ENCODE assay signal across 17 cellular contexts in genomic region chr6:4264076-4264475, GRCh38.
DNase-seq lines count a peak whose midpoint lies in the region; FAIRE-seq and TF ChIP-seq lines count a peak whose summit lies in the region.
"Had no signal": no experiment of that assay in that cellular context is flagged by ENCODE, and none has a peak within 500 bp of the region (broad histone marks: within the 10 kb centered on the region; RNA-seq: fewer than 3 reads in every experiment).

No MANE protein-coding gene starts in this region.

- peak; percentile 23 for FAIRE-seq in HTR-8/SVneo (lab: Jason Lieb, UNC)
- FAIRE-seq: G401.6, GM12892, H54 had no signal

- no peak overlapping the region for H3K4me2 ChIP-seq in osteoblast (ENCODE audit: insufficient read depth, low read length)
- H3K4me2 ChIP-seq: BLaER1, GM23338 had no signal

- H3K27ac ChIP-seq in brain microvascular endothelial cell = no peak overlapping the region
- H3K27ac ChIP-seq in osteoblast (ENCODE audit: low read depth, low read length) = no peak overlapping the region
- H3K27ac ChIP-seq in tibial artery = no peak overlapping the region
- H3K27ac ChIP-seq: BLaER1 had no signal

- H4K20me1 ChIP-seq in osteoblast (ENCODE audit: insufficient read depth, low read length) = no peaks in the 10 kb centered on the region
- H4K20me1 ChIP-seq: BLaER1 had no signal

- intact Hi-C loops in tibial artery (cut with DNase I; ENCODE audit: low total_unique reads) = no loop called here

- no peak overlapping the region for H3K4me3 ChIP-seq in brain microvascular endothelial cell (ENCODE audit: low read depth, low read length)
- H3K4me3 ChIP-seq in osteoblast (ENCODE audit: insufficient read depth, low read length) = no peak overlapping the region
- no peak overlapping the region for H3K4me3 ChIP-seq in tibial artery
- H3K4me3 ChIP-seq: BLaER1, GM23338 had no signal

- peak; percentile 36 for DNase-seq in EH (ENCODE audit: low read depth)
- no peak for DNase-seq in HTR-8/SVneo (ENCODE audit: insufficient read length, low spot score)
- DNase-seq in brain microvascular endothelial cell = peak; percentile 26
- peak; percentile 38 for DNase-seq in iris pigment epithelial cell (ENCODE audit: low read depth)
- no peak for DNase-seq in stimulated activated CD4-positive, alpha-beta T cell treated with anti-CD3 and anti-CD28 coated beads, Interleukin-1b, Interleukin-23, amount 100 ng/mL, for 48 hours
- no peak for DNase-seq in osteoblast (ENCODE audit: insufficient read length, low spot score, missing footprints)
- no peak for DNase-seq in tibial artery
- DNase-seq: 8988T; CD4-positive, alpha-beta memory T cell; DMS153; DMS79; HCEC 1CT had no signal

- H3K9me3 ChIP-seq in osteoblast (ENCODE audit: low read depth, low read length) (no peaks in the 10 kb centered on the region), tibial artery (no peaks in the 10 kb centered on the region)
- H3K9me3 ChIP-seq: BLaER1 had no signal

- TF ChIP-seq CTCF in brain microvascular endothelial cell (IDR thresholded peaks at IDR 0.05; ENCODE audit: low read depth, low read length, missing control alignments) = no peak
- no peak for TF ChIP-seq CTCF in osteoblast (IDR thresholded peaks at IDR 0.05; ENCODE audit: extremely low read depth, low read depth, low read length)
- TF ChIP-seq CTCF in tibial artery (IDR thresholded peaks at IDR 0.05) = no peak

- no peak overlapping the region for H2AFZ ChIP-seq in osteoblast (ENCODE audit: low read length)
- H2AFZ ChIP-seq: GM23338 had no signal

- H3K79me2 ChIP-seq in osteoblast (ENCODE audit: insufficient read depth, low read length) = no peaks in the 10 kb centered on the region

- in situ Hi-C loops in brain microvascular endothelial cell (cut with HindIII; ENCODE audit: low pct_ligation_motif_present, low sequenced_read_pairs) = no loop called here

- no peaks in the 10 kb centered on the region for H3K27me3 ChIP-seq in brain microvascular endothelial cell (replicated peaks)
- H3K27me3 ChIP-seq in osteoblast (ENCODE audit: insufficient read depth, low read length) = peaks cover 2% of the 10 kb centered on the region
- H3K27me3 ChIP-seq in tibial artery = no peaks in the 10 kb centered on the region
- H3K27me3 ChIP-seq: BLaER1 had no signal

- no peaks in the 10 kb centered on the region for H3K36me3 ChIP-seq in brain microvascular endothelial cell (replicated peaks)
- no peaks in the 10 kb centered on the region for H3K36me3 ChIP-seq in osteoblast (ENCODE audit: insufficient read depth, low read length)
- no peaks in the 10 kb centered on the region for H3K36me3 ChIP-seq in tibial artery
- H3K36me3 ChIP-seq: BLaER1 had no signal

- H3K4me1 ChIP-seq in osteoblast (ENCODE audit: insufficient read depth, low read length) (no peaks in the 10 kb centered on the region), tibial artery (no peaks in the 10 kb centered on the region)
- H3K4me1 ChIP-seq: BLaER1 had no signal

Comparison
In these comparisons a context has a peak if more than half of its experiments do, and no peak if none do; other contexts are left out.
1. DNase-seq: peak in EH (single experiment), brain microvascular endothelial cell (single experiment) and iris pigment epithelial cell (single experiment); none in HTR-8/SVneo (single experiment), stimulated activated CD4-positive, alpha-beta T cell treated with anti-CD3 and anti-CD28 coated beads, Interleukin-1b, Interleukin-23, amount 100 ng/mL, for 48 hours (single experiment), osteoblast (single experiment) and tibial artery (0 of 2).